Comparison of ENCODE assay signal across 1 cellular context in genomic region chr10:65861249-65861648, GRCh38.
TF ChIP-seq lines count a peak whose summit lies in the region.

No MANE protein-coding gene starts in this region.

TF ChIP-seq in GM12878, 131 proteins besides CTCF, POLR2A, EP300 and RAD21 (continued from another document):
- TF ChIP-seq, protein P1, sequence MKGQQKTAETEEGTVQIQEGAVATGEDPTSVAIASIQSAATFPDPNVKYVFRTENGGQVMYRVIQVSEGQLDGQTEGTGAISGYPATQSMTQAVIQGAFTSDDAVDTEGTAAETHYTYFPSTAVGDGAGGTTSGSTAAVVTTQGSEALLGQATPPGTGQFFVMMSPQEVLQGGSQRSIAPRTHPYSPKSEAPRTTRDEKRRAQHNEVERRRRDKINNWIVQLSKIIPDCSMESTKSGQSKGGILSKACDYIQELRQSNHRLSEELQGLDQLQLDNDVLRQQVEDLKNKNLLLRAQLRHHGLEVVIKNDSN (IDR thresholded peaks at IDR 0.05; ENCODE audit: borderline replicate concordance, extremely low read length, insufficient read depth, low read depth, low read length), result no peak
- no peak for TF ChIP-seq TCF7 (IDR thresholded peaks at IDR 0.05; ENCODE audit: borderline replicate concordance)
- no peak for TF ChIP-seq MYC (IDR thresholded peaks at IDR 0.05; ENCODE audit: insufficient read depth, insufficient read length, insufficient replicate concordance, low read length, severe bottlenecking)
- TF ChIP-seq GABPA (IDR thresholded peaks at IDR 0.05; ENCODE audit: low read depth), result no peak
- no peak for TF ChIP-seq GATAD2B (conservative IDR thresholded peaks at IDR 0.05; ENCODE audit: low read depth)
- no peak for TF ChIP-seq EGR1 (IDR thresholded peaks at IDR 0.05; ENCODE audit: borderline replicate concordance in 1 of 2, low read depth in 2 of 2, low read length in 2 of 2)
- TF ChIP-seq KDM1A (IDR thresholded peaks at IDR 0.05; ENCODE audit: borderline replicate concordance), result no peak
- no peak for TF ChIP-seq HSF1 (IDR thresholded peaks at IDR 0.05; ENCODE audit: low read depth, low read length)
- no peak for TF ChIP-seq KLF5 (IDR thresholded peaks at IDR 0.05; ENCODE audit: partially characterized antibody)
- TF ChIP-seq, protein P2, sequence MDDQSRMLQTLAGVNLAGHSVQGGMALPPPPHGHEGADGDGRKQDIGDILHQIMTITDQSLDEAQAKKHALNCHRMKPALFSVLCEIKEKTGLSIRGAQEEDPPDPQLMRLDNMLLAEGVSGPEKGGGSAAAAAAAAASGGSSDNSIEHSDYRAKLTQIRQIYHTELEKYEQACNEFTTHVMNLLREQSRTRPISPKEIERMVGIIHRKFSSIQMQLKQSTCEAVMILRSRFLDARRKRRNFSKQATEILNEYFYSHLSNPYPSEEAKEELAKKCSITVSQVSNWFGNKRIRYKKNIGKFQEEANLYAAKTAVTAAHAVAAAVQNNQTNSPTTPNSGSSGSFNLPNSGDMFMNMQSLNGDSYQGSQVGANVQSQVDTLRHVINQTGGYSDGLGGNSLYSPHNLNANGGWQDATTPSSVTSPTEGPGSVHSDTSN (IDR thresholded peaks at IDR 0.05; ENCODE audit: insufficient replicate concordance, low read depth, low read length), result no peak
- peak; percentile 69; the same call in 1 of the 2 replicates for TF ChIP-seq BACH1 (IDR thresholded peaks at IDR 0.05; ENCODE audit: borderline replicate concordance)
- no peak for TF ChIP-seq ZNF687 (IDR thresholded peaks at IDR 0.05)
- TF ChIP-seq HDAC2 (IDR thresholded peaks at IDR 0.05), result no peak
- TF ChIP-seq JUND (IDR thresholded peaks at IDR 0.05; ENCODE audit: low read depth, low read length), result no peak
- TF ChIP-seq POLR2AphosphoS2 (IDR thresholded peaks at IDR 0.05; ENCODE audit: low read depth, low read length), result no peak
- no peak for TF ChIP-seq POU2F2 (IDR thresholded peaks at IDR 0.05; ENCODE audit: borderline replicate concordance, low read depth, low read length)
- peak; percentile 83 for TF ChIP-seq BCL11A (IDR thresholded peaks at IDR 0.05; ENCODE audit: low read depth, low read length)
- TF ChIP-seq ZNF384 (IDR thresholded peaks at IDR 0.05; ENCODE audit: borderline replicate concordance, low read depth, low read length), result no peak
- no peak for TF ChIP-seq LARP7 (IDR thresholded peaks at IDR 0.05)
- TF ChIP-seq EED (IDR thresholded peaks at IDR 0.05; ENCODE audit: low read depth), result no peak
- TF ChIP-seq, protein P3, sequence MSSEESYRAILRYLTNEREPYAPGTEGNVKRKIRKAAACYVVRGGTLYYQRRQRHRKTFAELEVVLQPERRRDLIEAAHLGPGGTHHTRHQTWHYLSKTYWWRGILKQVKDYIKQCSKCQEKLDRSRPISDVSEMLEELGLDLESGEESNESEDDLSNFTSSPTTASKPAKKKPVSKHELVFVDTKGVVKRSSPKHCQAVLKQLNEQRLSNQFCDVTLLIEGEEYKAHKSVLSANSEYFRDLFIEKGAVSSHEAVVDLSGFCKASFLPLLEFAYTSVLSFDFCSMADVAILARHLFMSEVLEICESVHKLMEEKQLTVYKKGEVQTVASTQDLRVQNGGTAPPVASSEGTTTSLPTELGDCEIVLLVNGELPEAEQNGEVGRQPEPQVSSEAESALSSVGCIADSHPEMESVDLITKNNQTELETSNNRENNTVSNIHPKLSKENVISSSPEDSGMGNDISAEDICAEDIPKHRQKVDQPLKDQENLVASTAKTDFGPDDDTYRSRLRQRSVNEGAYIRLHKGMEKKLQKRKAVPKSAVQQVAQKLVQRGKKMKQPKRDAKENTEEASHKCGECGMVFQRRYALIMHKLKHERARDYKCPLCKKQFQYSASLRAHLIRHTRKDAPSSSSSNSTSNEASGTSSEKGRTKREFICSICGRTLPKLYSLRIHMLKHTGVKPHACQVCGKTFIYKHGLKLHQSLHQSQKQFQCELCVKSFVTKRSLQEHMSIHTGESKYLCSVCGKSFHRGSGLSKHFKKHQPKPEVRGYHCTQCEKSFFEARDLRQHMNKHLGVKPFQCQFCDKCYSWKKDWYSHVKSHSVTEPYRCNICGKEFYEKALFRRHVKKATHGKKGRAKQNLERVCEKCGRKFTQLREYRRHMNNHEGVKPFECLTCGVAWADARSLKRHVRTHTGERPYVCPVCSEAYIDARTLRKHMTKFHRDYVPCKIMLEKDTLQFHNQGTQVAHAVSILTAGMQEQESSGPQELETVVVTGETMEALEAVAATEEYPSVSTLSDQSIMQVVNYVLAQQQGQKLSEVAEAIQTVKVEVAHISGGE (CRISPR knock-in tag; IDR thresholded peaks at IDR 0.05), result no peak
- no peak for TF ChIP-seq MYB (IDR thresholded peaks at IDR 0.05; ENCODE audit: borderline replicate concordance, low read depth, low read length)
- TF ChIP-seq ESRRA (IDR thresholded peaks at IDR 0.05; ENCODE audit: low read length), result no peak
- peak; percentile 59; the same call in 1 of the 2 replicates for TF ChIP-seq ZBED1 (IDR thresholded peaks at IDR 0.05; ENCODE audit: borderline replicate concordance)
- no peak for TF ChIP-seq TCF3 (IDR thresholded peaks at IDR 0.05; ENCODE audit: borderline replicate concordance, insufficient read depth, low read depth, low read length)
- no peak for TF ChIP-seq FOS (IDR thresholded peaks at IDR 0.05; ENCODE audit: borderline replicate concordance, extremely low read depth, insufficient read length)
- TF ChIP-seq PAX8 (IDR thresholded peaks at IDR 0.05), result no peak
- TF ChIP-seq NR2C1 (IDR thresholded peaks at IDR 0.05), result peak; percentile 49; the same call in 1 of the 2 replicates
- TF ChIP-seq SMAD5 (IDR thresholded peaks at IDR 0.05; ENCODE audit: low read depth), result no peak
- TF ChIP-seq TAF1 (IDR thresholded peaks at IDR 0.05; ENCODE audit: borderline replicate concordance, low read depth, low read length), result no peak
- peak; percentile 61 for TF ChIP-seq RUNX3 (IDR thresholded peaks at IDR 0.05; ENCODE audit: low read length)
- TF ChIP-seq ETV6 (conservative IDR thresholded peaks at IDR 0.05 in 1 of 2, IDR thresholded peaks at IDR 0.05 in 1 of 2; ENCODE audit: borderline replicate concordance in 1 of 2, low read depth in 1 of 2), result no peak
- no peak for TF ChIP-seq MXI1 (IDR thresholded peaks at IDR 0.05; ENCODE audit: low read depth, low read length)
- peak in 1 of 2 experiments; percentile 44; a peak in 1 of 4 replicates for TF ChIP-seq IKZF2 (IDR thresholded peaks at IDR 0.05)
- no peak for TF ChIP-seq CHD4 (IDR thresholded peaks at IDR 0.05)
- TF ChIP-seq SIX5 (IDR thresholded peaks at IDR 0.05; ENCODE audit: low read depth, low read length, severe bottlenecking), result no peak
